9 cellular contexts compared by ENCODE assay signal in the genomic region with DNA sequence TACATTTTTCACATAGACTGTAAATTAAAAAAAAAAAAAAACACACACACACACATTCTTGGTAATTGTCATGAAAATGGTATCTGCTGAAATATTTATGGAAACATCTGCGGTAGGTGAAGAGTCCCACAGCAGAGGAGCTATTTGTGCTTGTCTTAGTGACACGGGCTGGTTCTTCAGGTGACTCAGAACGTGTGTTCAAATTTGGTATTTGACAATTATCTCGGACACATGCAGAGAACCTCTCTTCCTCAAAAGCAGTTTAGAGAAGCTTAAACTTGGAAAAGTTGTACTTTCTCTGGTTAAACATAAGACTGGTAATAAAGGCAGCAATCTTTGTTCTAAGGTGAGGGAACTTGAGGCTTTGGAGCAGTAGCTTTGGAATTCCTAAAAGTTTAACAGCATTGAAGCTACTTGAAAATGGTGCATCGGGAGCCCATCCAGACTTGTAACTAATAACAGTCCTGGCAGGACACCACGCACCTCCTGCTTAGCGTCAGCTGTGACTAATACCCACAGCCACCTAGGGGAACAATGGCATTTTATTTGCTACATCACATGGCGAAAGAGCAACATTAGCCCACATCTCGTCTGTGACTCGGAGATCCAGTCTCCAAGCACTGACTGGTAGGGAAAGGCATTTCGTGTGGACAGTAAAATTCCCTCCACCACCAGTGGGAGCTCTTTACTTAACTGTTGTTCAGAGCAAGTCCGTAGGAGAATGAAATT.
DNase-seq lines count a peak whose midpoint lies in the region; ATAC-seq and TF ChIP-seq lines count a peak whose summit lies in the region.
"Had no signal": no experiment of that assay in that cellular context is flagged by ENCODE, and none has a peak within 500 bp of the region (broad histone marks: within the 10 kb centered on the region; RNA-seq: fewer than 3 reads in every experiment).

No MANE protein-coding gene starts in this region.

- DNase-seq in stimulated activated CD4-positive, alpha-beta T cell treated with anti-CD3 and anti-CD28 coated beads, Interleukin-15, amount 100 ng/mL, for 24 hours: peak; percentile 10
- no peak for DNase-seq in stimulated activated CD4-positive, alpha-beta T cell treated with anti-CD3 and anti-CD28 coated beads, Interleukin-4, amount 100 ng/mL, for 4 hours
- DNase-seq in NCI-H524 (lab: John Stamatoyannopoulos, UW) (peak; percentile 54 to 80), chondrocyte (ENCODE audit: low spot score) (no peak), left kidney (ENCODE audit: low read depth, low spot score) (peak; percentile 91), tibial nerve (ENCODE audit: low spot score in 2 of 2) (peak; percentile 46 to 85)

- ATAC-seq in HG02610 (IDR thresholded peaks at IDR 0.05; ENCODE audit: unreplicated experiment): no peak
- ATAC-seq in HG02642 (IDR thresholded peaks at IDR 0.05; ENCODE audit: poor library complexity, unreplicated experiment): no peak

- peaks cover 16% of the 10 kb centered on the region for H3K4me1 Mint-ChIP-seq in chondrocyte (ENCODE audit: low read depth)
- H3K4me1 Mint-ChIP-seq: central memory CD8-positive, alpha-beta T cell had no signal

- H3K4me3 Mint-ChIP-seq in chondrocyte (ENCODE audit: unreplicated experiment): peak overlapping the region; percentile 63
- H3K4me3 Mint-ChIP-seq: central memory CD8-positive, alpha-beta T cell had no signal

- H3K27ac ChIP-seq in tibial nerve: no peak overlapping the region

- H3K4me3 ChIP-seq in tibial nerve: no peak overlapping the region

- 38 to 46% methylated on average over 12 of the region's 12 CpGs for WGBS in tibial nerve, 2 donors

- peak overlapping the region; percentile 83 for H3K27ac Mint-ChIP-seq in chondrocyte (ENCODE audit: unreplicated experiment)

- TF ChIP-seq EP300 in tibial nerve (IDR thresholded peaks at IDR 0.05): no peak

- H3K9me3 Mint-ChIP-seq in chondrocyte (ENCODE audit: low read depth): no peaks in the 10 kb centered on the region

- H3K36me3 ChIP-seq in tibial nerve: no peaks in the 10 kb centered on the region

- H3K27me3 Mint-ChIP-seq in chondrocyte (ENCODE audit: low read depth): no peaks in the 10 kb centered on the region
- H3K27me3 Mint-ChIP-seq: central memory CD8-positive, alpha-beta T cell had no signal

- no peaks in the 10 kb centered on the region for H3K27me3 ChIP-seq in tibial nerve

- peak; percentile 94 for TF ChIP-seq CTCF in chondrocyte (IDR thresholded peaks at IDR 0.05)
- TF ChIP-seq CTCF in tibial nerve (IDR thresholded peaks at IDR 0.05): peak; percentile 43 to 74 (median 69)

- H3K36me3 Mint-ChIP-seq in chondrocyte (ENCODE audit: low read depth): no peaks in the 10 kb centered on the region

- H3K4me1 ChIP-seq in tibial nerve: peaks cover 0 to 12% (median 0%) of the 10 kb centered on the region in 4 donors

- no peaks in the 10 kb centered on the region for H3K9me3 ChIP-seq in tibial nerve

- no peak for TF ChIP-seq POLR2A in tibial nerve (IDR thresholded peaks at IDR 0.05)

Comparison
In these comparisons a context has a peak if more than half of its experiments do, and no peak if none do; other contexts are left out.
1. DNase-seq: peak in stimulated activated CD4-positive, alpha-beta T cell treated with anti-CD3 and anti-CD28 coated beads, Interleukin-15, amount 100 ng/mL, for 24 hours (single experiment), NCI-H524 (2 of 2), left kidney (single experiment) and tibial nerve (2 of 2); none in stimulated activated CD4-positive, alpha-beta T cell treated with anti-CD3 and anti-CD28 coated beads, Interleukin-4, amount 100 ng/mL, for 4 hours (0 of 2) and chondrocyte (single experiment).